ENCODE assay signal across 17 cellular contexts in the genomic region with DNA sequence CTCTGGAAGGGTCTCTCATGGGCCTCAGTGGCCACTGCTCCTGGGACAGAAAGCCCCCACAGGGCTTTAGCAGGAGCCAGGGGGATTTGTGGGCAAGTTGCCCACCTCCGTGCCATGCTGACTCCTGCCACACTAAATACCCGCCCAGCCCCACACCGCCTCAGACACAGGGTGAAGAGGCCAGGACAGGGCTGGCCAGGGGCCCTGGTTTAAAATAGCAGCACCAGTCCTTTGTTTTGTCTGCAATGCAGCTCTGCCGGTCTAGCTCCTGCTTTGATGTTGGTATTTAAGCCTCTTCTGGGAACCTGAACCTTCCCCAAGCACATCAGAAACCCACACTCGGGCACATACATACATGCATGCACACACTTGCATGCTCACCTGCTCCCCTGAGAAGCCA.
"Had no signal": no experiment of that assay in that cellular context is flagged by ENCODE, and none has a peak within 500 bp of the region (broad histone marks: within the 10 kb centered on the region; RNA-seq: fewer than 3 reads in every experiment).

No MANE protein-coding gene starts in this region.

- H3K27ac ChIP-seq: dorsolateral prefrontal cortex, hepatocyte, upper lobe of left lung had no signal

- H3K9me3 Mint-ChIP-seq: nephron had no signal

- DNase-seq: activated CD4-positive, alpha-beta T cell treated with anti-CD3 and anti-CD28 coated beads, Interleukin-2, amount 50 U/mL, for 1 hour; activated CD8-positive, alpha-beta memory T cell treated with anti-CD3 and anti-CD28 coated beads for 24 hours; activated naive CD4-positive, alpha-beta T cell; aorta; dorsolateral prefrontal cortex; kidney; stimulated activated CD4-positive, alpha-beta T cell treated with anti-CD3 and anti-CD28 coated beads, Interleukin-2, amount 100 ng/mL, for 48 hours; stimulated activated naive B cell treated with anti-CD40 and anti-IgM and Interleukin-4, amounts not matched to agents 10 μg/mL and 1 μg/mL and 100 μg/mL, for 72 hours; substantia nigra; T-helper 1 cell; T1000; upper lobe of left lung had no signal

- H3K27me3 ChIP-seq: dorsolateral prefrontal cortex, hepatocyte, upper lobe of left lung had no signal

- H3K4me2 ChIP-seq: hepatocyte had no signal

- H3K27ac Mint-ChIP-seq: activated T-helper 1 cell treated with anti-CD3 and anti-CD28 coated beads, Interleukin-12 subunit alpha, Interleukin-12 subunit beta, Interleukin-2, Interleukin-4 antibody, amounts not matched to agents 30 ng/mL and 10 ng/mL and 1 ng/mL, durations not matched to agents 14 hours and 24 hours and 36 hours; stimulated activated naive B cell treated with anti-CD40 and anti-IgM and Interleukin-4, amounts not matched to agents 10 μg/mL and 1 μg/mL and 100 μg/mL, for 72 hours had no signal

- H3K4me3 Mint-ChIP-seq: activated T-helper 1 cell treated with anti-CD3 and anti-CD28 coated beads, Interleukin-12 subunit alpha, Interleukin-12 subunit beta, Interleukin-2, Interleukin-4 antibody, amounts not matched to agents 30 ng/mL and 10 ng/mL and 1 ng/mL, durations not matched to agents 14 hours and 24 hours and 36 hours; nephron; stimulated activated naive B cell treated with anti-CD40 and anti-IgM and Interleukin-4, amounts not matched to agents 10 μg/mL and 1 μg/mL and 100 μg/mL, for 72 hours had no signal

- H3K4me3 ChIP-seq: dorsolateral prefrontal cortex, hepatocyte, upper lobe of left lung had no signal

- ATAC-seq: activated CD4-positive, CD25-positive, alpha-beta regulatory T cell treated with anti-CD3 and anti-CD28 coated beads, Interleukin-2, amount 50 U/mL, for 24 hours; SK-N-SH treated with all-trans-retinoic acid at 6 μM for 48 hours; stimulated activated naive B cell treated with anti-CD40 and anti-IgM and Interleukin-4, amounts not matched to agents 10 μg/mL and 1 μg/mL and 100 μg/mL, for 72 hours had no signal
